8 cellular contexts compared by ENCODE assay signal in the genomic region with DNA sequence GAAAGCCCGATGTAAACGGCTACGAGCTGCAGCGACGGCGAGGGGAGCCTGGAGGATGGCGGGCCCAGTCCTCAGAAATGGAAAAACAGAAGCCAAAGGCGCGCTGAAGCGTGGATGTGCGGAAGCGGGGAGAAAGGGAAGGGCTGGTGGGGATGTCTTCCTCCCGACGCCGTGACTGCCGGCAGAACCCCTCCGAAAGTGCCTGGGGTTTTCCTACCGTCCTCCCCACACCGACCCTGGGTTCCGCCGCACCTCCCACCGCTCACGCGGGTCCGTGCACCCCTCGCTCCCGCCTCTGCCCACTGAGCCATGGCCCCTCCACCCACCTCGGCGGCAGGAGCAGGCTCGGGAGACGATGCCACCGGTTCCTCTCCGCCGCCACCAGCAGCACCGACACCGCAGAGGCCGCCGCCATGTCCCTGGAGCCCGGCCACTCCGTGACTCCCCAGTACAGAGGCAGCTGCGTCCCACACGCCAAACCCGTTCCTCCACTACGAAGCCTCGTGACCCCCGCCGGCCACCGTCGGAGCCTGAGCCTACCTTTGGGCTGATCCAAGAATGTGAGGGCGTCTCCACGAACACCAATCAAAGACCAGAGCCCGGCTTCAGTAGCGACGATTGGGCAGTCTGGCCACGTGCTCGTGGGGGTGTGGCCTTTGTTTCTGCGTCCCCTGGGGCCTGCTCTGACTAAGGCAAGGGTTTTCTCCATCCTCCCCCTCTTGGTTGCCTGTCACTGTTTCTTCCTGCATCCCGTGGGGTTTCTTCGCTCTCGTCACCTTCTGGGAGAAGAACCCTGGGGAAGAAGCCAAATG. TPM values are rescaled to one million over a fixed set of nuclear protein-coding genes. Genes with fewer than 3 reads are reported as not detected.
DNase-seq lines count a peak whose midpoint lies in the region; ATAC-seq lines count a peak whose summit lies in the region.

A gene (minus strand): TSS at position 471 of the 812 bp plus-strand sequence. CDS start 56 bp downstream, at position 415.

- no peaks in the 10 kb centered on the region for H3K36me3 Mint-ChIP-seq in naive B cell
- H3K36me3 Mint-ChIP-seq in stimulated activated memory B cell treated with anti-CD40 and anti-IgM and Interleukin-4, amounts not matched to agents 10 μg/mL and 1 μg/mL and 100 μg/mL, for 72 hours: no peaks in the 10 kb centered on the region

- peak within 1 kb of the TSS; percentile 90 to 98 (median 97) for H3K27ac Mint-ChIP-seq in naive B cell
- peak within 1 kb of the TSS; percentile 97 for H3K27ac Mint-ChIP-seq in stimulated activated memory B cell treated with anti-CD40 and anti-IgM and Interleukin-4, amounts not matched to agents 10 μg/mL and 1 μg/mL and 100 μg/mL, for 72 hours

- peak within 1 kb of the TSS; percentile 94 to 99 (median 96) for H3K4me3 Mint-ChIP-seq in naive B cell
- H3K4me3 Mint-ChIP-seq in stimulated activated memory B cell treated with anti-CD40 and anti-IgM and Interleukin-4, amounts not matched to agents 10 μg/mL and 1 μg/mL and 100 μg/mL, for 72 hours: peak within 1 kb of the TSS; percentile 91

- H3K27me3 Mint-ChIP-seq in naive B cell: no peaks in the 10 kb centered on the region
- H3K27me3 Mint-ChIP-seq in stimulated activated memory B cell treated with anti-CD40 and anti-IgM and Interleukin-4, amounts not matched to agents 10 μg/mL and 1 μg/mL and 100 μg/mL, for 72 hours: no peaks in the 10 kb centered on the region

- no peaks in the 10 kb centered on the region for H3K9me3 Mint-ChIP-seq in naive B cell
- H3K9me3 Mint-ChIP-seq in stimulated activated memory B cell treated with anti-CD40 and anti-IgM and Interleukin-4, amounts not matched to agents 10 μg/mL and 1 μg/mL and 100 μg/mL, for 72 hours: no peaks in the 10 kb centered on the region

- peak within 1 kb of the TSS; percentile 73 for H3K27ac ChIP-seq in KOPT-K1 (ENCODE audit: low read depth, low read length, poor library complexity, severe bottlenecking)

- peaks cover 8% of the 10 kb centered on the region; the same call in 1 of the 2 replicates for H3K36me3 ChIP-seq in KOPT-K1 (ENCODE audit: insufficient read depth, low read length)

- ATAC-seq in GM21786 (IDR thresholded peaks at IDR 0.05; ENCODE audit: unreplicated experiment) (peak; percentile 99), naive B cell (ENCODE audit: low read depth in 2 of 2) (peak; percentile 96)
- ATAC-seq in stimulated activated memory B cell treated with anti-CD40 and anti-IgM and Interleukin-4, amounts not matched to agents 10 μg/mL and 1 μg/mL and 100 μg/mL, for 72 hours: peak; percentile 100

- H3K9me3 ChIP-seq in KOPT-K1 (ENCODE audit: insufficient read depth, low read length, poor library complexity, severe bottlenecking): no peaks in the 10 kb centered on the region

- H3K4me1 Mint-ChIP-seq in naive B cell: peaks cover 27 to 38% (median 36%) of the 10 kb centered on the region in 3 donors
- H3K4me1 Mint-ChIP-seq in stimulated activated memory B cell treated with anti-CD40 and anti-IgM and Interleukin-4, amounts not matched to agents 10 μg/mL and 1 μg/mL and 100 μg/mL, for 72 hours: peaks cover 32% of the 10 kb centered on the region

- peak; percentile 93 for DNase-seq in DMS79 (lab: John Stamatoyannopoulos, UW)
- peak; percentile 99 for DNase-seq in RPMI8226
- peak; percentile 93 to 96 for DNase-seq in activated T-helper 1 cell treated with anti-CD3 and anti-CD28 coated beads, Interleukin-2, amount 50 U/mL, for 16 hours (ENCODE audit: low read depth in 1 of 2, low spot score in 1 of 2)
- peak; percentile 98 for DNase-seq in fibroblast of gingiva (ENCODE audit: low read depth)
- peak; percentile 96 for DNase-seq in naive B cell

RNA-seq across cellular contexts. Expression of the gene that starts here (rescaled TPM):
- 10 to 100 TPM; 26.9 to 37.7 (median 34.2) TPM for polyA plus RNA-seq in naive B cell (ENCODE audit: low read depth in 6 of 6)

Comparison
In these comparisons a context has a peak if more than half of its experiments do, and no peak if none do; other contexts are left out.
1. Peak in every context shown above with its lines: DNase-seq, ATAC-seq and H3K27ac ChIP-seq.